Comparison of ENCODE assay signal across 2 cellular contexts in genomic region chr20:32611286-32611685, GRCh38.
TF ChIP-seq lines count a peak whose summit lies in the region.

No MANE protein-coding gene starts in this region.

TF ChIP-seq in GM23338, 12 proteins besides CTCF, POLR2A, EP300 and RAD21:
- TF ChIP-seq NANOG (IDR thresholded peaks at IDR 0.05; ENCODE audit: borderline replicate concordance) (no peak), EZH2 (IDR thresholded peaks at IDR 0.05; ENCODE audit: low read depth, unreplicated experiment) (no peak), ETS1 (IDR thresholded peaks at IDR 0.05) (no peak), STAT1 (IDR thresholded peaks at IDR 0.05; ENCODE audit: unreplicated experiment) (no peak), ZNF462 (CRISPR knock-in tag; IDR thresholded peaks at IDR 0.05) (no peak), EZH2phosphoT487 (IDR thresholded peaks at IDR 0.05; ENCODE audit: unreplicated experiment) (no peak), JUNB (IDR thresholded peaks at IDR 0.05; ENCODE audit: unreplicated experiment) (no peak), CREB1 (CRISPR knock-in tag; IDR thresholded peaks at IDR 0.05; ENCODE audit: low read depth) (no peak), REST (IDR thresholded peaks at IDR 0.05; ENCODE audit: unreplicated experiment) (no peak), ZNF114 (CRISPR knock-in tag; IDR thresholded peaks at IDR 0.05) (no peak), POLR2AphosphoS5 (IDR thresholded peaks at IDR 0.05; ENCODE audit: low read depth) (no peak), ZNF331 (CRISPR knock-in tag; IDR thresholded peaks at IDR 0.05; ENCODE audit: low read depth) (no peak)

TF ChIP-seq in H1, 55 proteins besides CTCF, POLR2A, EP300 and RAD21:
- TF ChIP-seq RXRA (IDR thresholded peaks at IDR 0.05; ENCODE audit: insufficient read depth, low read depth, low read length) = no peak
- TF ChIP-seq HDAC2 (IDR thresholded peaks at IDR 0.05; ENCODE audit: borderline replicate concordance in 1 of 2, low read depth in 2 of 2, low read length in 2 of 2) = no peak
- TF ChIP-seq MAFK (IDR thresholded peaks at IDR 0.05; ENCODE audit: low read depth, low read length) = no peak
- TF ChIP-seq BCL11A (IDR thresholded peaks at IDR 0.05; ENCODE audit: low read depth in 2 of 2, low read length in 2 of 2) = no peak
- no peak for TF ChIP-seq SP2 (IDR thresholded peaks at IDR 0.05; ENCODE audit: low read length)
- no peak for TF ChIP-seq KDM5A (IDR thresholded peaks at IDR 0.05; ENCODE audit: low read length)
- no peak for TF ChIP-seq CBX5 (IDR thresholded peaks at IDR 0.05; ENCODE audit: low read depth, low read length)
- TF ChIP-seq SAP30 (IDR thresholded peaks at IDR 0.05; ENCODE audit: insufficient read depth, insufficient replicate concordance, low read length) = no peak
- no peak for TF ChIP-seq POU5F1 (IDR thresholded peaks at IDR 0.05; ENCODE audit: low read depth, low read length)
